ENCODE assay signal across 8 cellular contexts in genomic region chr15:75647370-75648155, GRCh38. TPM values are rescaled to one million over a fixed set of nuclear protein-coding genes. Genes with fewer than 3 reads are reported as not detected.
A peak's percentile ranks its signal among the peaks of the same experiment; 100 is the strongest.
DNase-seq lines count a peak whose midpoint lies in the region; ATAC-seq, FAIRE-seq and TF ChIP-seq lines count a peak whose summit lies in the region.

SNX33 (plus strand) TSS chr15:75647912; CDS start chr15:75649103, 1,191 bp downstream.

- intact Hi-C loops in Right ventricle myocardium superior (cut with DNase I): no loop called here

- peak in 1 of 2 donors; percentile 68 for TF ChIP-seq EP300 in tibial nerve (IDR thresholded peaks at IDR 0.05)

- peak in 1 of 2 donors; percentile 64 for TF ChIP-seq POLR2A in tibial nerve (IDR thresholded peaks at IDR 0.05)

- TF ChIP-seq CTCF in D721Med (IDR thresholded peaks at IDR 0.05; ENCODE audit: insufficient read depth, missing control alignments) (peak; percentile 17), osteocyte (IDR thresholded peaks at IDR 0.05) (peak; percentile 63), tibial nerve (IDR thresholded peaks at IDR 0.05) (peak; percentile 31 to 73 (median 68))

- H3K4me1 ChIP-seq in adipocyte (ENCODE audit: control insufficient read depth, insufficient read depth, low read length) (peaks cover 50% of the 10 kb centered on the region), tibial nerve (peaks cover 0 to 53% (median 42%) of the 10 kb centered on the region in 4 donors)

- peaks cover 18% of the 10 kb centered on the region for H3K36me3 ChIP-seq in adipocyte (ENCODE audit: control insufficient read depth, insufficient read depth, low read length, severe bottlenecking)
- H3K36me3 ChIP-seq in tibial nerve: peaks cover 0 to 19% (median 0%) of the 10 kb centered on the region in 3 donors

- FAIRE-seq in D721Med (lab: Jason Lieb, UNC): no peak

- H3K9me3 ChIP-seq in adipocyte (ENCODE audit: control insufficient read depth, low read length) (no peaks in the 10 kb centered on the region), tibial nerve (no peaks in the 10 kb centered on the region)

- peak within 1 kb of the TSS; percentile 100 for H3K9ac ChIP-seq in adipocyte (ENCODE audit: low read length)

- peaks cover 61% of the 10 kb centered on the region for H3K4me1 Mint-ChIP-seq in osteocyte (ENCODE audit: unreplicated experiment)

- H3K36me3 Mint-ChIP-seq in osteocyte (ENCODE audit: unreplicated experiment): peaks cover 15% of the 10 kb centered on the region

- H3K9me3 Mint-ChIP-seq in osteocyte (ENCODE audit: unreplicated experiment): no peaks in the 10 kb centered on the region

- WGBS in tibial nerve, 2 donors: 1% methylated on average over 39 to 72 of the region's 76 CpGs

- H3K4me3 ChIP-seq in adipocyte (ENCODE audit: low read length) (peak within 1 kb of the TSS; percentile 99), tibial nerve (peak within 1 kb of the TSS; percentile 74 to 91 (median 84))

- peak within 1 kb of the TSS; percentile 89 to 96 (median 96) for H3K27ac ChIP-seq in tibial nerve

- no peaks in the 10 kb centered on the region for H3K27me3 Mint-ChIP-seq in osteocyte (ENCODE audit: unreplicated experiment)

- peak within 1 kb of the TSS; percentile 96 for H3K27ac Mint-ChIP-seq in osteocyte (ENCODE audit: unreplicated experiment)

- DNase-seq in D721Med (ENCODE audit: insufficient read length, low spot score) (peak; percentile 65), HPDE6-E6E7 (ENCODE audit: extremely low spot score) (peak; percentile 71), SKM-1 (lab: John Stamatoyannopoulos, UW; ENCODE audit: unreplicated experiment) (peak; percentile 62), adipocyte (ENCODE audit: low read depth) (peak; percentile 92), Right ventricle myocardium superior (peak; percentile 89), osteocyte (ENCODE audit: extremely low spot score, unreplicated experiment) (peak; percentile 92), tibial nerve (ENCODE audit: low spot score in 2 of 2) (peak; percentile 63 to 64)

- ATAC-seq in Right ventricle myocardium superior (ENCODE audit: poor library complexity): peak; percentile 90
- ATAC-seq in GM19397 (IDR thresholded peaks at IDR 0.05; ENCODE audit: unreplicated experiment): no peak

- H3K4me3 Mint-ChIP-seq in osteocyte (ENCODE audit: unreplicated experiment): peak within 1 kb of the TSS; percentile 90

- H3K27me3 ChIP-seq in adipocyte (replicated peaks; ENCODE audit: control insufficient read depth, insufficient read depth, low read length) (no peaks in the 10 kb centered on the region), tibial nerve (no peaks in the 10 kb centered on the region)

RNA-seq across cellular contexts. Expression of gene SNX33, which starts in this region (rescaled TPM):
- total RNA-seq in Right ventricle myocardium superior (12.4 TPM), osteocyte (36.3 and 36.7 TPM in 2 replicates), tibial nerve (10 to 100 TPM; 29.7 to 44.9 (median 31.1) TPM)

Comparison
In these comparisons a context has a peak if more than half of its experiments do, and no peak if none do; other contexts are left out.
1. CTCF ChIP-seq: peak in every context shown above with its lines; median percentile 68 in tibial nerve; 63 in osteocyte; 17 in D721Med.